Comparison of ENCODE assay signal across 7 cellular contexts in genomic region chr19:12723383-12723642, GRCh38. TPM values are rescaled to one million over a fixed set of nuclear protein-coding genes. Genes with fewer than 3 reads are reported as not detected.
A peak's percentile ranks its signal among the peaks of the same experiment; 100 is the strongest.
DNase-seq lines count a peak whose midpoint lies in the region; ATAC-seq and TF ChIP-seq lines count a peak whose summit lies in the region.

No MANE protein-coding gene starts in this region.

- no peak overlapping the region for H2AFZ ChIP-seq in H9 (ENCODE audit: low read length)

- no peak overlapping the region for H3T11ph ChIP-seq in H9 (ENCODE audit: low read length)

- no peaks in the 10 kb centered on the region for H3K9me3 Mint-ChIP-seq in H9

- H3K4me3 ChIP-seq in rectal smooth muscle tissue (ENCODE audit: low read length) = peak overlapping the region; percentile 91

- H2AK5ac ChIP-seq in H9 (ENCODE audit: insufficient read length, low read length) = no peak overlapping the region

- peak overlapping the region; percentile 93 to 99 (median 97) for H3K27ac Mint-ChIP-seq in H9

- H3K4me2 ChIP-seq in H9 (ENCODE audit: insufficient read depth, insufficient read length, low read length) = peak overlapping the region; percentile 96

- DNase-seq in H9 (no peak), RKO (ENCODE audit: low spot score) (peak; percentile 55), epithelial cell of prostate (ENCODE audit: low read depth, low spot score) (no peak), COR-L47 (lab: John Stamatoyannopoulos, UW) (no peak), inferior parietal cortex (ENCODE audit: extremely low spot score) (no peak)

- H3K18ac ChIP-seq in H9 (ENCODE audit: insufficient read length, low read depth, low read length) = peak overlapping the region; percentile 43

- no peak overlapping the region; the same call in 1 of the 2 replicates for H3K4ac ChIP-seq in H9 (ENCODE audit: low read depth, low read length)

- H4K8ac ChIP-seq in H9 (replicated peaks; ENCODE audit: insufficient read length, low read depth, low read length) = no peak overlapping the region

- ATAC-seq in GM21529 (IDR thresholded peaks at IDR 0.05; ENCODE audit: unreplicated experiment) = no peak

- H3K27me3 Mint-ChIP-seq in H9 (ENCODE audit: low read depth) = no peaks in the 10 kb centered on the region

- H4K91ac ChIP-seq in H9 (ENCODE audit: insufficient read length, low read depth, low read length) = no peak overlapping the region

- peaks cover 7% of the 10 kb centered on the region for H3K79me1 ChIP-seq in H9 (ENCODE audit: insufficient read depth, low read depth, low read length, poor library complexity, severe bottlenecking)

- H2BK5ac ChIP-seq in H9 (ENCODE audit: insufficient read length, low read length) = no peak overlapping the region

- H3K79me2 ChIP-seq in H9 (ENCODE audit: insufficient read depth, low read length) = peaks cover 26% of the 10 kb centered on the region; the same call in 1 of the 2 replicates

- no peak overlapping the region for H3K23ac ChIP-seq in H9 (ENCODE audit: insufficient read length, low read depth, low read length)

- peak overlapping the region; percentile 31 for H3K56ac ChIP-seq in H9 (ENCODE audit: insufficient read length, low read depth, low read length)

- H3K4me1 ChIP-seq in H9 (ENCODE audit: insufficient read depth, low read length) = no peaks in the 10 kb centered on the region
- H3K4me1 ChIP-seq in rectal smooth muscle tissue (ENCODE audit: control insufficient read depth, insufficient read depth, low read length) = peaks cover 11% of the 10 kb centered on the region

- H2BK120ac ChIP-seq in H9 (ENCODE audit: low read depth, low read length, poor library complexity, severe bottlenecking) = no peak overlapping the region

- no CpG with 5 or more reads among the region's 7 CpGs for WGBS in H9 (ENCODE audit: extremely low coverage, insufficient read length, low lambda C conversion rate)

- peaks cover 22% of the 10 kb centered on the region for H3K23me2 ChIP-seq in H9 (ENCODE audit: insufficient read length, low read depth, low read length, poor library complexity, severe bottlenecking)

- peaks cover 24 to 38% (median 25%) of the 10 kb centered on the region in 3 experiments; a peak in 6 of 7 replicates for H3K36me3 Mint-ChIP-seq in H9 (ENCODE audit: insufficient read depth in 1 of 3, low read depth in 3 of 3)

- H3K9me3 ChIP-seq in H9 (ENCODE audit: control insufficient read depth, low read depth, low read length) = no peaks in the 10 kb centered on the region

- H3K27me3 ChIP-seq in H9 (ENCODE audit: insufficient read depth, low read length) (no peaks in the 10 kb centered on the region), rectal smooth muscle tissue (ENCODE audit: control insufficient read depth, insufficient read depth, low read length) (no peaks in the 10 kb centered on the region)

- no peak overlapping the region for H2BK20ac ChIP-seq in H9 (ENCODE audit: low read depth, low read length, poor library complexity, severe bottlenecking)

- H3K9ac ChIP-seq in H9 (ENCODE audit: extremely low read depth, insufficient read length, low read length) = peak overlapping the region; percentile 97
- H3K9ac ChIP-seq in rectal smooth muscle tissue (ENCODE audit: low read length) = peak overlapping the region; percentile 61

- TF ChIP-seq CTCF in H9 (conservative IDR thresholded peaks at IDR 0.05) = no peak

- H3K27ac ChIP-seq in H9 (ENCODE audit: insufficient read length, low read depth, low read length) (peak overlapping the region; percentile 30), epithelial cell of prostate (peak overlapping the region; percentile 93), rectal smooth muscle tissue (ENCODE audit: low read depth, low read length) (peak overlapping the region; percentile 83)

- H3K36me3 ChIP-seq in rectal smooth muscle tissue (ENCODE audit: control insufficient read depth, insufficient read depth, low read length) = peaks cover 6% of the 10 kb centered on the region

- peak overlapping the region; percentile 19 for H4K5ac ChIP-seq in H9 (ENCODE audit: insufficient read length, low read depth, low read length)

- peak overlapping the region; percentile 97 to 98 for H3K4me3 Mint-ChIP-seq in H9

- peak overlapping the region; percentile 54; the same call in 1 of the 2 replicates for H3K14ac ChIP-seq in H9 (ENCODE audit: insufficient read depth, low read length)

- H2BK12ac ChIP-seq in H9 (ENCODE audit: insufficient read length, low read depth, low read length) = no peak overlapping the region

- H3K4me1 Mint-ChIP-seq in H9 = peaks cover 15 to 26% of the 10 kb centered on the region in 2 experiments

- H2BK15ac ChIP-seq in H9 (ENCODE audit: low read depth, low read length) = no peak overlapping the region

- no peaks in the 10 kb centered on the region for H4K20me1 ChIP-seq in H9 (ENCODE audit: control insufficient read depth, insufficient read depth, insufficient read length)

RNA-seq across cellular contexts. Expression of gene TNPO2, which starts 0.4 kb away (rescaled TPM):
- 149 and 159 TPM in 2 replicates for total RNA-seq in H9 (2021)

RNA-seq across cellular contexts. Expression of gene TRIR, which starts 11.2 kb away (rescaled TPM):
- total RNA-seq in H9 (2021) = 154 and 161 TPM in 2 replicates

RNA-seq across cellular contexts. Expression of gene GET3, which starts 14.0 kb away (rescaled TPM):
- total RNA-seq in H9 (2021) = 81.3 and 81.6 TPM in 2 replicates

RNA-seq across cellular contexts. Expression of gene FBXW9, which starts 26.9 kb away (rescaled TPM):
- total RNA-seq in H9 (2021) = 10.8 and 11.7 TPM in 2 replicates

RNA-seq across cellular contexts. Expression of gene BEST2, which starts 28.3 kb away (rescaled TPM):
- total RNA-seq in H9 (2021) = 1.6 and 2.0 TPM in 2 replicates

Comparison
In these comparisons a context has a peak if more than half of its experiments do, and no peak if none do; other contexts are left out.
1. H3K27ac ChIP-seq: peak in every context shown above with its lines; median percentile 93 in epithelial cell of prostate; 83 in rectal smooth muscle tissue; 30 in H9.